2 cellular contexts compared by ENCODE assay signal in genomic region chr20:63701329-63702035, GRCh38.
TF ChIP-seq lines count a peak whose summit lies in the region.

No MANE protein-coding gene starts in this region.

TF ChIP-seq in GM12891, 5 proteins besides CTCF, POLR2A, EP300 and RAD21:
- TF ChIP-seq PAX5 (IDR thresholded peaks at IDR 0.05; ENCODE audit: insufficient read depth, low read length, severe bottlenecking) (no peak), POU2F2 (IDR thresholded peaks at IDR 0.05; ENCODE audit: low read depth, low read length) (no peak), TAF1 (IDR thresholded peaks at IDR 0.05; ENCODE audit: low read depth, low read length) (no peak), POLR2AphosphoS5 (IDR thresholded peaks at IDR 0.05; ENCODE audit: low read depth, low read length) (no peak), SPI1 (IDR thresholded peaks at IDR 0.05; ENCODE audit: low read depth, low read length) (no peak)

TF ChIP-seq in GM23338, 12 proteins besides CTCF, POLR2A, EP300 and RAD21:
- TF ChIP-seq ZNF114 (CRISPR knock-in tag; IDR thresholded peaks at IDR 0.05) (no peak), JUNB (IDR thresholded peaks at IDR 0.05; ENCODE audit: unreplicated experiment) (no peak), CREB1 (CRISPR knock-in tag; IDR thresholded peaks at IDR 0.05; ENCODE audit: low read depth) (no peak), ZNF331 (CRISPR knock-in tag; IDR thresholded peaks at IDR 0.05; ENCODE audit: low read depth) (no peak), EZH2 (IDR thresholded peaks at IDR 0.05; ENCODE audit: low read depth, unreplicated experiment) (no peak), ETS1 (IDR thresholded peaks at IDR 0.05) (no peak), ZNF462 (CRISPR knock-in tag; IDR thresholded peaks at IDR 0.05) (no peak), NANOG (IDR thresholded peaks at IDR 0.05; ENCODE audit: borderline replicate concordance) (no peak)
